Comparison of ENCODE assay signal across 8 cellular contexts in the genomic region with DNA sequence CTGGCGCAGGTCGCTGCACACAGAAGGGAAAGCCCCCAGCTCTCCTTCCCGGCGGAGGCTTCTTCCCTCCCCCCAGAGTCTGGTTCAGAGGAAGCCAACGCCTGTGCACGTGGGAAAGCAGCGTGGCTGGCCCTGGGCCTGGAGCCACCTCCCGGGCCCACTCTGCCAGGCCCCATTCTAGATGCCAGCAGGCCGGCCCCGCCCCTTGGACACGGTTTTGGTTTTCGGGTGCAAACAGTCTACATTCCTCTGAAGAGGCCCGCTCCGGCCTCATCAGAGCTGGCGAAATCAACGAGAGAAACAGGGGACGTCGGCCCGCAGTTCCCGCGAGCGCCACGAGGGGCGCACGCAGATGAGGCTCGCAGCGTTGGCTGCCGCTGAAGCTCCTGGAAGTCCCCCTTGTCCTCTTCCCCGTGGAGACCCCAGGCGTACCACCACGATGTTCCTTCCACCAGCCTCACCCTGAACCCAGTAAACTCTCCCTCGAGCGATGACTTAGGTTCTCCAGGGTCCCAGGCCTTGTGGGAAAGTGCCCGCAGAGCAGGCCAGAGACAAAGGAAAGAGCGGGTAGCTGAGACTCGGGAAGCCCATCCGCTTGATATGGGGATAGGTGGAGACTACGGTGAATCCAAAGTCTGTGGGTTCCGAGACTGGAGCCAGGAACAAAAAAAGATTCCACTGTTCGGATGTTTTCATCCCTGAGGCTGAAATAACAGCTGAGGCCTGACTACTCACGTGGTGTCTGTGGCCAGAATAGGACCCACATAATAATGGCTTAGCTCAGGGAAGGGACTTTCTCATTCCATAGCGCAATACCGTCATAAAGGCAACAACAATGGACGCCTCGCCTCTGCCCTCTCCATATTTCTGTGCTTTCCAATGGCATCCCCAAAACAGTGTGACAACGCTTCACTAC.
DNase-seq lines count a peak whose midpoint lies in the region; ATAC-seq and TF ChIP-seq lines count a peak whose summit lies in the region.

No MANE protein-coding gene starts in this region.

- peak; percentile 52 for DNase-seq in OCI-M1 (lab: John Stamatoyannopoulos, UW)
- peak; percentile 58 for DNase-seq in activated naive CD4-positive, alpha-beta T cell treated with anti-CD3 and anti-CD28 coated beads for 36 hours
- DNase-seq in glutamatergic neuron: peak; percentile 79
- peak; percentile 80 to 93 (median 85) for DNase-seq in ovary
- DNase-seq in upper lobe of right lung: peak; percentile 93
- DNase-seq in NCI-H526 treated with DMSO at 0.1 percent for 48 hours (lab: John Stamatoyannopoulos, UW): no peak

- H3K9me3 ChIP-seq in ovary (no peaks in the 10 kb centered on the region), upper lobe of right lung (no peaks in the 10 kb centered on the region)

- H3K27me3 ChIP-seq in ovary: no peaks in the 10 kb centered on the region
- no peaks in the 10 kb centered on the region for H3K27me3 ChIP-seq in upper lobe of right lung

- CTCF ChIA-PET in activated naive CD4-positive, alpha-beta T cell treated with anti-CD3 and anti-CD28 coated beads for 36 hours (lab: Charles Lee): interaction anchor here (0.5 to 2.0 kb wide), 19 partner anchors 11 to 1529 kb away, joined by 3 to 10 read pairs (median 4); no protein-coding TSS in a partner anchor

- no peak overlapping the region for H3K27ac Mint-ChIP-seq in activated naive CD4-positive, alpha-beta T cell treated with anti-CD3 and anti-CD28 coated beads for 36 hours
- H3K27ac Mint-ChIP-seq in glutamatergic neuron (ENCODE audit: unreplicated experiment): no peak overlapping the region

- peak overlapping the region in 1 of 2 donors; percentile 32 for H3K27ac ChIP-seq in ovary
- peak overlapping the region; percentile 32 for H3K27ac ChIP-seq in upper lobe of right lung

- WGBS in ovary, 3 donors: 31 to 32% (median 32%) methylated on average over 46 of the region's 46 CpGs

- peak; percentile 29 for TF ChIP-seq EP300 in ovary (IDR thresholded peaks at IDR 0.05)

- peak; percentile 87 for ATAC-seq in GM18498 (IDR thresholded peaks at IDR 0.05; ENCODE audit: unreplicated experiment)
- peak; percentile 63 for ATAC-seq in HG02840 (IDR thresholded peaks at IDR 0.05; ENCODE audit: low FRiP score, unreplicated experiment)
- peak; percentile 89 for ATAC-seq in upper lobe of right lung

- H3K4me1 ChIP-seq in ovary (ENCODE audit: insufficient read depth): no peaks in the 10 kb centered on the region
- H3K4me1 ChIP-seq in upper lobe of right lung: peaks cover 10% of the 10 kb centered on the region

- H3K4me3 ChIP-seq in ovary (no peak overlapping the region), upper lobe of right lung (peak overlapping the region; percentile 14)

- H3K4me1 Mint-ChIP-seq in activated naive CD4-positive, alpha-beta T cell treated with anti-CD3 and anti-CD28 coated beads for 36 hours (ENCODE audit: low read depth): peaks cover 8% of the 10 kb centered on the region
- peaks cover 3% of the 10 kb centered on the region for H3K4me1 Mint-ChIP-seq in glutamatergic neuron (ENCODE audit: low read depth, unreplicated experiment)

- H3K36me3 Mint-ChIP-seq in activated naive CD4-positive, alpha-beta T cell treated with anti-CD3 and anti-CD28 coated beads for 36 hours (ENCODE audit: low read depth): no peaks in the 10 kb centered on the region
- H3K36me3 Mint-ChIP-seq in glutamatergic neuron (ENCODE audit: unreplicated experiment): no peaks in the 10 kb centered on the region

- TF ChIP-seq POLR2A in ovary (IDR thresholded peaks at IDR 0.05): no peak

- no peaks in the 10 kb centered on the region for H3K36me3 ChIP-seq in ovary
- H3K36me3 ChIP-seq in upper lobe of right lung: no peaks in the 10 kb centered on the region

- H3K9me3 Mint-ChIP-seq in activated naive CD4-positive, alpha-beta T cell treated with anti-CD3 and anti-CD28 coated beads for 36 hours: peaks cover 1% of the 10 kb centered on the region
- no peaks in the 10 kb centered on the region for H3K9me3 Mint-ChIP-seq in glutamatergic neuron (ENCODE audit: unreplicated experiment)

- peaks cover 23% of the 10 kb centered on the region for H3K27me3 Mint-ChIP-seq in activated naive CD4-positive, alpha-beta T cell treated with anti-CD3 and anti-CD28 coated beads for 36 hours (ENCODE audit: low read depth)
- H3K27me3 Mint-ChIP-seq in glutamatergic neuron (ENCODE audit: unreplicated experiment): peaks cover 2% of the 10 kb centered on the region

- H3K4me3 Mint-ChIP-seq in activated naive CD4-positive, alpha-beta T cell treated with anti-CD3 and anti-CD28 coated beads for 36 hours: peak overlapping the region; percentile 39
- no peak overlapping the region for H3K4me3 Mint-ChIP-seq in glutamatergic neuron (ENCODE audit: unreplicated experiment)

- intact Hi-C loops in activated naive CD4-positive, alpha-beta T cell treated with anti-CD3 and anti-CD28 coated beads for 36 hours (cut with micrococcal nuclease): loop anchor here (5.0 to 10.0 kb wide), 2 partner anchors 62 to 1339 kb away; partner anchors contain the start of gene KLF4
- intact Hi-C loops in ovary (cut with DNase I) (no loop called here), upper lobe of right lung (cut with DNase I) (no loop called here)

- TF ChIP-seq CTCF in glutamatergic neuron (IDR thresholded peaks at IDR 0.05; ENCODE audit: partially characterized antibody, unreplicated experiment): peak; percentile 99
- peak; percentile 75 to 92 (median 84) for TF ChIP-seq CTCF in ovary (IDR thresholded peaks at IDR 0.05)
- peak; percentile 98 for TF ChIP-seq CTCF in upper lobe of right lung (IDR thresholded peaks at IDR 0.05)
